In the genomic region with DNA sequence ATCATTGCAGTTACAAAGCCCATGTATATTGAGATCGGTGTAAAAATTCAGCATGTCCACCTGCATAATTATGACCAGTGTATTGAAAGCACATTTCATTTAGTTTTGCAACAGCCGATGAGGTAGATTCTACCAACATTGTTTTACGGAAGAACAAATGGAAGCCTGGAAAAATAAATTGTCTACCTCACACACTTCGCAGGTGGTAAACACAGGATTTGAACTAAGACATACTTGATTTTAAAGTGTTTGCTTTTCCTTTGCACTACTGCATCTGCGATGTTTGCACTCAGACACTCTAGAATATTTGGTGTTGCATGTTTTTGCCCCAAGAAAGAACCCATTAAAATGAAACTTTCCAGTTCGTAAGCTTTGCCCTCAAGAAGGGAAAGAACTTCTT, we compare ENCODE assay signal across 13 cellular contexts.
DNase-seq lines count a peak whose midpoint lies in the region; ATAC-seq, FAIRE-seq and TF ChIP-seq lines count a peak whose summit lies in the region.
"Had no signal": no experiment of that assay in that cellular context is flagged by ENCODE, and none has a peak within 500 bp of the region (broad histone marks: within the 10 kb centered on the region; RNA-seq: fewer than 3 reads in every experiment).

No MANE protein-coding gene starts in this region.

- H3K9me3 Mint-ChIP-seq in HFFc6 (no peaks in the 10 kb centered on the region), astrocyte (ENCODE audit: unreplicated experiment) (no peaks in the 10 kb centered on the region)
- H3K9me3 Mint-ChIP-seq in stimulated activated effector memory CD8-positive, alpha-beta T cell treated with anti-CD3 and anti-CD28 coated beads, Interleukin-12 subunit alpha, Interleukin-12 subunit beta, amount 100 ng/mL, for 72 hours: no peaks in the 10 kb centered on the region

- DNase-seq in NCI-H345 (lab: John Stamatoyannopoulos, UW) (peak; percentile 36), NCI-H345 treated with DMSO at 0.1 percent for 48 hours (lab: John Stamatoyannopoulos, UW; ENCODE audit: unreplicated experiment) (no peak), HFFc6 (no peak), astrocyte (ENCODE audit: low read depth) (no peak), G401 (ENCODE audit: low spot score) (no peak)
- DNase-seq in stimulated activated effector memory CD8-positive, alpha-beta T cell treated with anti-CD3 and anti-CD28 coated beads, Interleukin-12 subunit alpha, Interleukin-12 subunit beta, amount 100 ng/mL, for 72 hours (ENCODE audit: low spot score in 2 of 2): no peak
- DNase-seq: activated CD8-positive, alpha-beta memory T cell treated with anti-CD3 and anti-CD28 coated beads, Interleukin-2, amount 50 U/mL, for 4 hours; hypothalamus; left colon; stimulated activated CD4-positive, alpha-beta T cell treated with anti-CD3 and anti-CD28 coated beads, Interleukin-1b, Interleukin-23, amount 100 ng/mL, for 48 hours; stimulated activated CD8-positive, alpha-beta memory T cell treated with anti-CD3 and anti-CD28 coated beads, Interleukin-4, amount 100 ng/mL, for 48 hours had no signal

- H3K4me1 Mint-ChIP-seq in HFFc6 (ENCODE audit: low read depth): peaks cover 96% of the 10 kb centered on the region
- peaks cover 73% of the 10 kb centered on the region for H3K4me1 Mint-ChIP-seq in astrocyte (ENCODE audit: low read depth, unreplicated experiment)
- peaks cover 12% of the 10 kb centered on the region for H3K4me1 Mint-ChIP-seq in stimulated activated effector memory CD8-positive, alpha-beta T cell treated with anti-CD3 and anti-CD28 coated beads, Interleukin-12 subunit alpha, Interleukin-12 subunit beta, amount 100 ng/mL, for 72 hours

- no peaks in the 10 kb centered on the region for H3K27me3 ChIP-seq in astrocyte (ENCODE audit: insufficient read depth, low read length)

- H3K4me3 Mint-ChIP-seq in HFFc6 (peak overlapping the region; percentile 75; the same call in 1 of the 2 replicates), astrocyte (ENCODE audit: unreplicated experiment) (no peak overlapping the region)
- peak overlapping the region; percentile 9 for H3K4me3 Mint-ChIP-seq in stimulated activated effector memory CD8-positive, alpha-beta T cell treated with anti-CD3 and anti-CD28 coated beads, Interleukin-12 subunit alpha, Interleukin-12 subunit beta, amount 100 ng/mL, for 72 hours

- no peak overlapping the region for H2AFZ ChIP-seq in astrocyte (ENCODE audit: low read depth, low read length)

- H3K9me3 ChIP-seq in astrocyte (ENCODE audit: insufficient read depth, low read depth, low read length): no peaks in the 10 kb centered on the region

- in situ Hi-C loops in G401 (cut with HindIII; ENCODE audit: low sequenced_read_pairs): no loop called here

- no peak overlapping the region for H3K4me3 ChIP-seq in astrocyte (ENCODE audit: insufficient read depth, low read depth, low read length)

- TF ChIP-seq CTCF in HFFc6 (IDR thresholded peaks at IDR 0.05) (no peak), astrocyte (IDR thresholded peaks at IDR 0.05; ENCODE audit: insufficient read depth, low read depth, low read length) (no peak)

- FAIRE-seq in astrocyte (lab: Jason Lieb, UNC): no peak

- H3K27me3 Mint-ChIP-seq in HFFc6 (ENCODE audit: insufficient read depth) (no peaks in the 10 kb centered on the region), astrocyte (ENCODE audit: low read depth, unreplicated experiment) (no peaks in the 10 kb centered on the region)

- no peak overlapping the region for H3K27ac ChIP-seq in astrocyte (ENCODE audit: low read depth, low read length)

- no peaks in the 10 kb centered on the region for H4K20me1 ChIP-seq in astrocyte (ENCODE audit: insufficient read depth, low read length)

- no peak overlapping the region for H3K4me2 ChIP-seq in astrocyte (ENCODE audit: low read length)

- peak overlapping the region; percentile 82 for H3K27ac Mint-ChIP-seq in HFFc6
- H3K27ac Mint-ChIP-seq in astrocyte (ENCODE audit: unreplicated experiment): peak overlapping the region; percentile 84
- H3K27ac Mint-ChIP-seq in stimulated activated effector memory CD8-positive, alpha-beta T cell treated with anti-CD3 and anti-CD28 coated beads, Interleukin-12 subunit alpha, Interleukin-12 subunit beta, amount 100 ng/mL, for 72 hours: no peak overlapping the region

- H3K9ac ChIP-seq in astrocyte (ENCODE audit: low read length): no peak overlapping the region

- no peak for ATAC-seq in stimulated activated effector memory CD8-positive, alpha-beta T cell treated with anti-CD3 and anti-CD28 coated beads, Interleukin-12 subunit alpha, Interleukin-12 subunit beta, amount 100 ng/mL, for 72 hours
- ATAC-seq in HG03108 (IDR thresholded peaks at IDR 0.05; ENCODE audit: unreplicated experiment) (no peak), GM19397 (IDR thresholded peaks at IDR 0.05; ENCODE audit: unreplicated experiment) (no peak)
- ATAC-seq: left colon had no signal

- H3K4me1 ChIP-seq in astrocyte (ENCODE audit: insufficient read depth, low read length): peaks cover 38% of the 10 kb centered on the region

- no peaks in the 10 kb centered on the region for H3K36me3 ChIP-seq in astrocyte (ENCODE audit: insufficient read depth, low read length)

- H3K36me3 Mint-ChIP-seq in HFFc6 (ENCODE audit: low read depth) (peaks cover 6% of the 10 kb centered on the region; the same call in 1 of the 2 replicates), astrocyte (ENCODE audit: low read depth, unreplicated experiment) (no peaks in the 10 kb centered on the region)
- H3K36me3 Mint-ChIP-seq in stimulated activated effector memory CD8-positive, alpha-beta T cell treated with anti-CD3 and anti-CD28 coated beads, Interleukin-12 subunit alpha, Interleukin-12 subunit beta, amount 100 ng/mL, for 72 hours: no peaks in the 10 kb centered on the region

- peaks cover 93% of the 10 kb centered on the region for H3K79me2 ChIP-seq in astrocyte (ENCODE audit: insufficient read depth, low read length)
